Comparison of ENCODE assay signal across 3 cellular contexts in genomic region chr17:58187675-58188074, GRCh38.
TF ChIP-seq lines count a peak whose summit lies in the region.

No MANE protein-coding gene starts in this region.

TF ChIP-seq in SK-N-SH, 30 proteins besides CTCF, POLR2A, EP300 and RAD21:
- TF ChIP-seq REST (IDR thresholded peaks at IDR 0.05; ENCODE audit: low read depth, low read length) (peak; percentile 79; the same call in 1 of the 2 replicates), USF2 (IDR thresholded peaks at IDR 0.05; ENCODE audit: borderline replicate concordance, low read depth, low read length) (no peak)

TF ChIP-seq in SK-N-SH treated with all-trans-retinoic acid at 6 μM for 48 hours, 23 proteins besides CTCF, POLR2A, EP300 and RAD21:
- no peak for TF ChIP-seq OSR1 (CRISPR knock-in tag; IDR thresholded peaks at IDR 0.05)
- TF ChIP-seq POU6F1 (CRISPR knock-in tag; IDR thresholded peaks at IDR 0.05; ENCODE audit: borderline replicate concordance, low read depth), result no peak
- no peak for TF ChIP-seq TCF4 (CRISPR knock-in tag; IDR thresholded peaks at IDR 0.05; ENCODE audit: borderline replicate concordance)
- no peak for TF ChIP-seq PPARA (CRISPR knock-in tag; IDR thresholded peaks at IDR 0.05; ENCODE audit: borderline replicate concordance)
- TF ChIP-seq CSDC2 (CRISPR knock-in tag; IDR thresholded peaks at IDR 0.05), result no peak
- no peak for TF ChIP-seq ESRRG (CRISPR knock-in tag; IDR thresholded peaks at IDR 0.05)

TF ChIP-seq in GM12878, 131 proteins besides CTCF, POLR2A, EP300 and RAD21:
- no peak for TF ChIP-seq RELA (IDR thresholded peaks at IDR 0.05; ENCODE audit: borderline replicate concordance, partially characterized antibody)
- no peak for TF ChIP-seq ZBTB11 (CRISPR knock-in tag; IDR thresholded peaks at IDR 0.05)
- peak; percentile 21; the same call in 1 of the 2 replicates for TF ChIP-seq REST (IDR thresholded peaks at IDR 0.05; ENCODE audit: low read depth, low read length)
- no peak for TF ChIP-seq MLLT1 (IDR thresholded peaks at IDR 0.05)
- no peak for TF ChIP-seq ZNF384 (IDR thresholded peaks at IDR 0.05; ENCODE audit: borderline replicate concordance, low read depth, low read length)
- no peak for TF ChIP-seq FOS (IDR thresholded peaks at IDR 0.05; ENCODE audit: borderline replicate concordance, extremely low read depth, insufficient read length)
- TF ChIP-seq KDM1A (IDR thresholded peaks at IDR 0.05; ENCODE audit: borderline replicate concordance), result no peak
- TF ChIP-seq SUPT20H (IDR thresholded peaks at IDR 0.05; ENCODE audit: borderline replicate concordance, control insufficient read depth, low read depth, low read length), result no peak
